In the genomic region with DNA sequence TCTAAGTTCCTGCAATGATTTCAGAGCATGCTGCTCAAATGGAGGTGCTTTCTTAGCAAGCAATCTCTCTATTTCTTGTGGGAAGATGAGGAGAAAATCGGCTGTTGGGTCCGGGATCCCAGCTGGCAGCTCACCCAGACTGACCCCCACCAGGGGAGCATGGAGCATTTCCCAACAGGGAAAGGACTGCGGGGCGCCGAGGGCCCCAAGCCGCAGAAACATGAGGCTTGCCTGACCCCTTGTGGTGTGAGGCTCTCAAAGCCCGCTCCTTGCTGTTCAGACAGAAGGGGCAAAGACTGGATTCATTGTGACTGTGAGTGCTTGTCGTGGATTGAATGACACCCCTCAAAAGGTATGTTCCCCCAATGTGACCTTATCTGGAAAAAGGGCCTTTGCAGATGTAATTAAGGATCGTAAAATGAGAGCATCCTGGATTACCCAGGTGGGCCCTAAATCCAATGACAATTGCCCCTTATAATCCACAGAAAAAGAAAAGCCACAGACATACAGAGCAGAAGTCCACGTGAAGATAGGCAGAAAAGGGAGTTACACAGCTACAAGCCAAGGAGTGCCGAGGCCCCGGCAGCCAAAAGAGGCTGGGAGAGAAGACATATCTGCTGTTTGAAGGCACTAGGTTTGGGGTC, we compare ENCODE assay signal across 9 cellular contexts.
DNase-seq lines count a peak whose midpoint lies in the region; ATAC-seq, FAIRE-seq and TF ChIP-seq lines count a peak whose summit lies in the region.
"Had no signal": no experiment of that assay in that cellular context is flagged by ENCODE, and none has a peak within 500 bp of the region (broad histone marks: within the 10 kb centered on the region; RNA-seq: fewer than 3 reads in every experiment).

No MANE protein-coding gene starts in this region.

- H3K27ac Mint-ChIP-seq in neural crest cell (ENCODE audit: unreplicated experiment), result no peak overlapping the region
- H3K27ac Mint-ChIP-seq in T-helper 17 cell, result no peak overlapping the region
- H3K27ac Mint-ChIP-seq: memory B cell had no signal

- no peaks in the 10 kb centered on the region for H3K9me3 ChIP-seq in T-helper 17 cell (ENCODE audit: control insufficient read depth, low read length, poor library complexity, severe bottlenecking)

- H3K4me3 Mint-ChIP-seq in neural crest cell (no peak overlapping the region), T-helper 17 cell (no peak overlapping the region)
- H3K4me3 Mint-ChIP-seq: memory B cell had no signal

- ATAC-seq in T-helper 17 cell, result no peak
- no peak for ATAC-seq in HG03095 (IDR thresholded peaks at IDR 0.05; ENCODE audit: unreplicated experiment)

- FAIRE-seq in GM18507 (lab: Jason Lieb, UNC), result no peak

- H3K4me1 Mint-ChIP-seq in neural crest cell (peaks cover 20% of the 10 kb centered on the region), T-helper 17 cell (peaks cover 2% of the 10 kb centered on the region)
- H3K4me1 Mint-ChIP-seq: memory B cell had no signal

- peak; percentile 10 for DNase-seq in CD1c-positive myeloid dendritic cell (ENCODE audit: extremely low spot score)
- DNase-seq in GM18507 (ENCODE audit: extremely low spot score, insufficient read length, low read depth), result peak; percentile 8
- peak; percentile 37 for DNase-seq in NCI-H446 treated with DMSO at 0.1 percent for 48 hours (lab: John Stamatoyannopoulos, UW)
- peak; percentile 71 for DNase-seq in dermis blood vessel endothelial cell
- peak; percentile 63 for DNase-seq in neural crest cell (ENCODE audit: low read depth, low spot score)
- DNase-seq in T-helper 17 cell, result no peak
- no peak for DNase-seq in activated CD4-positive, CD25-positive, alpha-beta regulatory T cell (lab: John Stamatoyannopoulos, UW)

- H3K9me3 Mint-ChIP-seq in neural crest cell, result no peaks in the 10 kb centered on the region
- H3K9me3 Mint-ChIP-seq: memory B cell had no signal

- no peaks in the 10 kb centered on the region for H3K27me3 Mint-ChIP-seq in neural crest cell (ENCODE audit: low read depth)
- H3K27me3 Mint-ChIP-seq in T-helper 17 cell, result peaks cover 73% of the 10 kb centered on the region

- H3K36me3 Mint-ChIP-seq in neural crest cell (ENCODE audit: low read depth) (no peaks in the 10 kb centered on the region), T-helper 17 cell (ENCODE audit: low read depth) (no peaks in the 10 kb centered on the region)
- H3K36me3 Mint-ChIP-seq: memory B cell had no signal

- peak; percentile 84 for TF ChIP-seq CTCF in neural crest cell (conservative IDR thresholded peaks at IDR 0.05)

Comparison
In these comparisons a context has a peak if more than half of its experiments do, and no peak if none do; other contexts are left out.
1. DNase-seq: peak in CD1c-positive myeloid dendritic cell (single experiment), GM18507 (single experiment), NCI-H446 treated with DMSO at 0.1 percent for 48 hours (single experiment), dermis blood vessel endothelial cell (single experiment) and neural crest cell (single experiment); none in T-helper 17 cell (0 of 3) and activated CD4-positive, CD25-positive, alpha-beta regulatory T cell (0 of 4).